ENCODE assay signal across 8 cellular contexts in genomic region chr1:9628541-9629444, GRCh38. TPM values are rescaled to one million over a fixed set of nuclear protein-coding genes. Genes with fewer than 3 reads are reported as not detected.
DNase-seq lines count a peak whose midpoint lies in the region; ATAC-seq and TF ChIP-seq lines count a peak whose summit lies in the region.

No MANE protein-coding gene starts in this region.

- no peaks in the 10 kb centered on the region for H3K27me3 ChIP-seq in colonic mucosa

- no peak for TF ChIP-seq CTCF in colonic mucosa (IDR thresholded peaks at IDR 0.05)

- H3K9ac ChIP-seq in colonic mucosa (ENCODE audit: low read depth in 2 of 2, low read length in 2 of 2): peak overlapping the region in 1 of 2 donors; percentile 35

- no peaks in the 10 kb centered on the region for H3K36me3 ChIP-seq in colonic mucosa

- H3K27ac ChIP-seq in colonic mucosa (no peak overlapping the region), caudate nucleus (ENCODE audit: low read depth, low read length) (no peak overlapping the region)

- H3K4me1 ChIP-seq in colonic mucosa: no peaks in the 10 kb centered on the region

- ATAC-seq in HG02588 (IDR thresholded peaks at IDR 0.05; ENCODE audit: unreplicated experiment) (no peak), GM18519 (IDR thresholded peaks at IDR 0.05; ENCODE audit: low FRiP score, unreplicated experiment) (no peak)

- intact Hi-C loops in colonic mucosa (cut with DNase I): loop anchor here (5.0 kb wide), 1 partner anchor 94 kb away; no protein-coding TSS in a partner anchor

- no peak overlapping the region for H3K4me3 ChIP-seq in colonic mucosa

- peak; percentile 53 for DNase-seq in GM19238 (ENCODE audit: insufficient read length, low spot score)
- peak; percentile 53 for DNase-seq in activated CD4-positive, alpha-beta T cell treated with anti-CD3 and anti-CD28 coated beads for 1 hour
- peak; percentile 26 for DNase-seq in colonic mucosa
- peak; percentile 50 to 55 for DNase-seq in stimulated activated CD8-positive, alpha-beta memory T cell treated with anti-CD3 and anti-CD28 coated beads, Interleukin-2, amount 100 ng/mL, for 1 hour (ENCODE audit: low read depth in 2 of 2)
- no peak for DNase-seq in A172 (ENCODE audit: low spot score)
- DNase-seq in caudate nucleus (lab: John Stamatoyannopoulos, UW): no peak

- no peaks in the 10 kb centered on the region for H3K9me3 ChIP-seq in colonic mucosa

RNA-seq across cellular contexts. Expression of gene PIK3CD, which starts 22.7 kb away (rescaled TPM):
- total RNA-seq in colonic mucosa: 1 to 10 TPM; 3.5 TPM
- total RNA-seq in A172 (2014; rRNA removed; shearing (Covaris generic)): 4.3 and 5.6 TPM in 2 replicates

RNA-seq across cellular contexts. Expression of gene TMEM201, which starts 40.1 kb away (rescaled TPM):
- total RNA-seq in colonic mucosa: 10 to 100 TPM in 1 of 2 donors, 1 to 10 TPM in 1; 5.1 to 18.1 TPM
- 5.6 and 8.9 TPM in 2 replicates for total RNA-seq in A172 (2014; rRNA removed; shearing (Covaris generic))

Comparison
In these comparisons a context has a peak if more than half of its experiments do, and no peak if none do; other contexts are left out.
1. DNase-seq: peak in GM19238 (single experiment), activated CD4-positive, alpha-beta T cell treated with anti-CD3 and anti-CD28 coated beads for 1 hour (single experiment), colonic mucosa (single experiment) and stimulated activated CD8-positive, alpha-beta memory T cell treated with anti-CD3 and anti-CD28 coated beads, Interleukin-2, amount 100 ng/mL, for 1 hour (2 of 2); none in A172 (single experiment) and caudate nucleus (0 of 61).